30 cellular contexts compared by ENCODE assay signal in the genomic region with DNA sequence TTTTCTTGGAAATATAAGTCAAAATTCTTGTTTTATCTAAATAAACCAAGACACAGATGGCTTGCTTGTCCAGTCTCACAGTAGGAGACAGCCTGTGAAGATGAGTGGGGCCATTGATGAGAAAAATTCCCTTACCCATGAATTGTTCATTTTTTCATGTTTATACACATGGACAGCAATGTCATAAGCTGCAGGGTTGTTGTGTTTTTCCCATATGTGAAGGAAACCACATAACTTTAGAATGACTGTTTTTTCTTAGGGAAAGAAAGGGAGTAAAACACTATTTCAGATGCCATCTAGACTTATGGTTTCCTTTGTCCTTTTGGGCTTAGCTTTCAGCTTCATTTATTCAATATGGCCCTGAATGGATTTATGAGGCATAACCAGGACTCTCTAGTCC.
DNase-seq lines count a peak whose midpoint lies in the region; ATAC-seq and TF ChIP-seq lines count a peak whose summit lies in the region.
"Had no signal": no experiment of that assay in that cellular context is flagged by ENCODE, and none has a peak within 500 bp of the region (broad histone marks: within the 10 kb centered on the region; RNA-seq: fewer than 3 reads in every experiment).

No MANE protein-coding gene starts in this region.

- no peak for TF ChIP-seq POLR2A in adrenal gland (IDR thresholded peaks at IDR 0.05)

- intact Hi-C loops in adrenal gland (cut with DNase I) (no loop called here), posterior vena cava (cut with DNase I) (no loop called here)

- H3K27me3 ChIP-seq in AG04450 (ENCODE audit: control insufficient read depth, insufficient read depth, low read length): no peaks in the 10 kb centered on the region
- no peaks in the 10 kb centered on the region for H3K27me3 ChIP-seq in adrenal gland
- peaks cover under 1% of the 10 kb centered on the region for H3K27me3 ChIP-seq in effector memory CD4-positive, alpha-beta T cell (replicated peaks; ENCODE audit: control insufficient read depth, insufficient read depth, low read length, poor library complexity, severe bottlenecking)
- H3K27me3 ChIP-seq: hepatocyte, MG63 had no signal

- TF ChIP-seq CTCF in AG04450 (IDR thresholded peaks at IDR 0.05; ENCODE audit: low read depth, low read length) (no peak), astrocyte of the cerebellum (IDR thresholded peaks at IDR 0.05; ENCODE audit: low read depth, low read length, missing control alignments) (no peak), fibroblast of villous mesenchyme (IDR thresholded peaks at IDR 0.05; ENCODE audit: insufficient read depth, low read depth, low read length) (no peak), adrenal gland (IDR thresholded peaks at IDR 0.05) (no peak)

- no peak for ATAC-seq in GM18502 (IDR thresholded peaks at IDR 0.05; ENCODE audit: poor library complexity, unreplicated experiment)
- ATAC-seq: activated naive CD8-positive, alpha-beta T cell treated with anti-CD3 and anti-CD28 coated beads, Interleukin-2, amount 50 U/mL, for 24 hours; left cardiac atrium; mucosa of descending colon; natural killer cell treated with Interleukin-12 subunit alpha and Interleukin-12 subunit beta and Interleukin-15 and Interleukin-18, amount 100 ng/mL, for 72 hours; stimulated activated naive B cell treated with anti-CD40 and anti-IgM and Interleukin-4, amounts not matched to agents 10 μg/mL and 1 μg/mL and 100 μg/mL, for 72 hours had no signal

- H3K27ac ChIP-seq in AG04450 (ENCODE audit: low read depth, low read length) (no peak overlapping the region), adrenal gland (no peak overlapping the region)
- H3K27ac ChIP-seq in effector memory CD4-positive, alpha-beta T cell (ENCODE audit: insufficient read depth, low read length, poor library complexity, severe bottlenecking): no peak overlapping the region
- H3K27ac ChIP-seq: hepatocyte, RWPE1 had no signal

- peak; percentile 7 for DNase-seq in AG04450 (ENCODE audit: low read depth, low spot score)
- peak; percentile 15 for DNase-seq in HS-27A (ENCODE audit: low read depth)
- DNase-seq in astrocyte of the cerebellum (ENCODE audit: low read depth): peak; percentile 19
- peak; percentile 11 for DNase-seq in fibroblast of villous mesenchyme (ENCODE audit: low read depth)
- DNase-seq in adrenal gland: no peak
- DNase-seq in posterior vena cava (ENCODE audit: low spot score): no peak
- no peak for DNase-seq in effector memory CD4-positive, alpha-beta T cell
- DNase-seq: 8988T; activated CD4-positive, alpha-beta memory T cell treated with anti-CD3 and anti-CD28 coated beads, Interleukin-2, amount 10 ng/mL, durations not matched to agents 7 days and 5 days; activated CD8-positive, alpha-beta memory T cell treated with anti-CD3 and anti-CD28 coated beads, Interleukin-2, amount 50 U/mL, for 4 hours; activated naive CD4-positive, alpha-beta T cell; activated naive CD8-positive, alpha-beta T cell treated with anti-CD3 and anti-CD28 coated beads, Interleukin-2, amount 50 U/mL, for 24 hours; Calu3; CD4-positive, CD25-positive, alpha-beta regulatory T cell; cortex of kidney; DMS79; left cardiac atrium; mucosa of descending colon; NCI-H1105; NCI-H187 treated with DMSO at 0.1 percent for 48 hours; NCI-H510A treated with DMSO at 0.1 percent for 48 hours; occipital lobe; stimulated activated naive B cell treated with anti-CD40 and anti-IgM and Interleukin-4, amounts not matched to agents 10 μg/mL and 1 μg/mL and 100 μg/mL, for 72 hours; substantia nigra; T-helper 2 cell had no signal

- no peaks in the 10 kb centered on the region for H3K4me1 ChIP-seq in adrenal gland (replicated peaks in 1 of 2)
- H3K4me1 ChIP-seq in effector memory CD4-positive, alpha-beta T cell (ENCODE audit: control insufficient read depth, insufficient read depth, low read length, poor library complexity, severe bottlenecking): no peaks in the 10 kb centered on the region

- H3K9me3 ChIP-seq in AG04450 (ENCODE audit: control insufficient read depth, insufficient read depth, low read length): no peaks in the 10 kb centered on the region
- no peaks in the 10 kb centered on the region for H3K9me3 ChIP-seq in adrenal gland (replicated peaks in 1 of 3)
- no peaks in the 10 kb centered on the region for H3K9me3 ChIP-seq in effector memory CD4-positive, alpha-beta T cell (ENCODE audit: control insufficient read depth, low read length)
- H3K9me3 ChIP-seq: MG63, mucosa of descending colon had no signal

- in situ Hi-C loops in astrocyte of the cerebellum (cut with HindIII; ENCODE audit: low sequenced_read_pairs): no loop called here

- H3K4me3 ChIP-seq in AG04450 (ENCODE audit: low read depth, low read length) (no peak overlapping the region), astrocyte of the cerebellum (ENCODE audit: low read depth, low read length) (no peak overlapping the region), fibroblast of villous mesenchyme (ENCODE audit: low read depth, low read length) (no peak overlapping the region), adrenal gland (no peak overlapping the region)
- no peak overlapping the region for H3K4me3 ChIP-seq in effector memory CD4-positive, alpha-beta T cell (ENCODE audit: insufficient read depth, low read depth, low read length, poor library complexity, severe bottlenecking)
- H3K4me3 ChIP-seq: hepatocyte, MG63, mucosa of descending colon had no signal

- POLR2A ChIA-PET in AG04450 (lab: Yijun Ruan, JAX): no interaction called here

- CTCF ChIA-PET in AG04450 (lab: Charles Lee): no interaction called here

- H3K36me3 ChIP-seq in adrenal gland (replicated peaks in 1 of 2): no peaks in the 10 kb centered on the region
- no peaks in the 10 kb centered on the region for H3K36me3 ChIP-seq in effector memory CD4-positive, alpha-beta T cell (ENCODE audit: control insufficient read depth, insufficient read depth, low read length)
- H3K36me3 ChIP-seq: MG63 had no signal

Comparison
In these comparisons a context has a peak if more than half of its experiments do, and no peak if none do; other contexts are left out.
1. DNase-seq: peak in AG04450 (single experiment), HS-27A (single experiment), astrocyte of the cerebellum (single experiment) and fibroblast of villous mesenchyme (single experiment); none in adrenal gland (0 of 7), posterior vena cava (single experiment) and effector memory CD4-positive, alpha-beta T cell (0 of 3).